Comparison of ENCODE assay signal across 10 cellular contexts in the genomic region with DNA sequence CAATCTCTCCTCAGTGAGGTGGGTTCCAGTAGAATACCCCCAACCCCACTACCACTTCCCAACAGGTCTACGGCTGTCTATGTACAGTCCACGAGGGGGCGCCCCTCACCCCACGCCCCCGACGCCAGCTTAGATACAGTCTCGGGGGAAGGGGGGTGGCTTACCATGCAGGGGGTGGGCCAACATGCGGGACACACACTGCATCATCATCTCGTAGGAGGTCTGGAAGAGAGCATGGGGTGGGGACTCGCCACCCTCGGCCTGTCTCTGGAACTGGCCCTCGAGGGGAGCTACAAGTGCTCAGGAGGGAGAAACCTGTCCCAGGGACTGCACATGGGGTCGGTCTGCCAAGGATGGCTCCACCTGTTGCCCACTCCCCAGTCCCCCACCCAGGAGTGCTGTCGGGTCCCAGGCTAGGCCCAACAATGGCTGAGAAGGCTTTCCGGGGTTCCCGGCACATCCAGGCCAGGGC. TPM values are rescaled to one million over a fixed set of nuclear protein-coding genes. Genes with fewer than 3 reads are reported as not detected.
DNase-seq lines count a peak whose midpoint lies in the region; TF ChIP-seq lines count a peak whose summit lies in the region.
"Had no signal": no experiment of that assay in that cellular context is flagged by ENCODE, and none has a peak within 500 bp of the region (broad histone marks: within the 10 kb centered on the region; RNA-seq: fewer than 3 reads in every experiment).

No MANE protein-coding gene starts in this region.

- H3K4me1 ChIP-seq in hepatocyte (ENCODE audit: insufficient read depth): no peaks in the 10 kb centered on the region
- H3K4me1 ChIP-seq: Caco-2 had no signal

- H3K27me3 ChIP-seq in hepatocyte: no peaks in the 10 kb centered on the region

- H3K4me2 ChIP-seq in hepatocyte: no peak overlapping the region

- TF ChIP-seq CTCF in VCaP (conservative IDR thresholded peaks at IDR 0.05) (peak; percentile 30; the same call in 1 of the 2 replicates), hepatocyte (IDR thresholded peaks at IDR 0.05; ENCODE audit: poor library complexity) (peak; percentile 16), type B pancreatic cell (conservative IDR thresholded peaks at IDR 0.05) (peak; percentile 56)

- H3K4me3 Mint-ChIP-seq in type B pancreatic cell: no peak overlapping the region
- H3K4me3 Mint-ChIP-seq: T-helper 1 cell treated with Interleukin-12 subunit alpha and Interleukin-12 subunit beta and Interleukin-4 antibody, amounts not matched to agents 30 μg/mL and 1 μg/mL, for 36 hours had no signal

- peaks cover 23% of the 10 kb centered on the region for H3K36me3 Mint-ChIP-seq in type B pancreatic cell

- H3K27ac Mint-ChIP-seq in type B pancreatic cell: no peak overlapping the region
- H3K27ac Mint-ChIP-seq: T-helper 1 cell treated with Interleukin-12 subunit alpha and Interleukin-12 subunit beta and Interleukin-4 antibody, amounts not matched to agents 30 μg/mL and 1 μg/mL, for 36 hours had no signal

- peak; percentile 68 for DNase-seq in activated effector memory CD4-positive, alpha-beta T cell treated with anti-CD3 and anti-CD28 coated beads, Interleukin-2, amount 50 U/mL, for 16 hours
- DNase-seq in activated effector memory CD4-positive, alpha-beta T cell treated with Interleukin-2 at 50 U/mL for 16 hours: no peak
- DNase-seq in hepatocyte (ENCODE audit: low spot score): no peak
- no peak for DNase-seq in type B pancreatic cell (ENCODE audit: extremely low spot score, unreplicated experiment)
- no peak for DNase-seq in activated CD4-positive, CD25-positive, alpha-beta regulatory T cell treated with anti-CD3 and anti-CD28 coated beads, Interleukin-2, amount 50 U/mL, for 72 hours
- DNase-seq in stimulated activated naive CD4-positive, alpha-beta T cell (lab: John Stamatoyannopoulos, UW): no peak
- no peak for DNase-seq in UCSD-AML1 (lab: John Stamatoyannopoulos, UW; ENCODE audit: unreplicated experiment)
- DNase-seq: Caco-2 had no signal

- peaks cover 36% of the 10 kb centered on the region for H3K79me2 ChIP-seq in hepatocyte

- no peaks in the 10 kb centered on the region for H3K9me2 ChIP-seq in hepatocyte (replicated peaks; ENCODE audit: insufficient read depth)

- H3K27ac ChIP-seq in VCaP: no peak overlapping the region
- H3K27ac ChIP-seq in hepatocyte: no peak overlapping the region

- H3K4me3 ChIP-seq in hepatocyte: no peak overlapping the region

- H4K20me1 ChIP-seq in hepatocyte (ENCODE audit: insufficient read depth, poor library complexity, severe bottlenecking): peaks cover 31% of the 10 kb centered on the region

- H3K9me3 ChIP-seq in hepatocyte (ENCODE audit: low read depth): no peaks in the 10 kb centered on the region
- H3K9me3 ChIP-seq: Caco-2 had no signal

- H3K4me1 Mint-ChIP-seq in type B pancreatic cell (ENCODE audit: unreplicated experiment): peaks cover 24% of the 10 kb centered on the region

- 94% methylated on average over 13 of the region's 16 CpGs for WGBS in hepatocyte (ENCODE audit: low lambda C conversion rate, missing lambda C conversion rate)

- H3K27me3 Mint-ChIP-seq in type B pancreatic cell: no peaks in the 10 kb centered on the region

- H2AFZ ChIP-seq in hepatocyte: no peak overlapping the region

- H3K36me3 ChIP-seq in hepatocyte (replicated peaks; ENCODE audit: insufficient read depth, low read depth): peaks cover 7% of the 10 kb centered on the region

- no peaks in the 10 kb centered on the region for H3K9me3 Mint-ChIP-seq in type B pancreatic cell
- H3K9me3 Mint-ChIP-seq: T-helper 1 cell treated with Interleukin-12 subunit alpha and Interleukin-12 subunit beta and Interleukin-4 antibody, amounts not matched to agents 30 μg/mL and 1 μg/mL, for 36 hours had no signal

RNA-seq across cellular contexts. Expression of a gene that starts 8.5 kb away (rescaled TPM):
- 184 and 203 TPM in 2 replicates for total RNA-seq in hepatocyte
- 359 and 395 TPM in 2 replicates for polyA plus RNA-seq in hepatocyte
- total RNA-seq in type B pancreatic cell (ENCODE audit: low replicate concordance): 163 and 184 TPM in 2 replicates

RNA-seq across cellular contexts. Expression of a gene that starts 23.0 kb away (rescaled TPM):
- total RNA-seq in hepatocyte: not detected in 2 replicates
- polyA plus RNA-seq in hepatocyte: 0.28 TPM in 1 of 2 replicates, not detected in the other
- total RNA-seq in type B pancreatic cell (ENCODE audit: low replicate concordance): not detected in 2 replicates
- total RNA-seq: Caco-2 had no signal

RNA-seq across cellular contexts. Expression of a gene that starts 27.9 kb away (rescaled TPM):
- 2.5 and 4.6 TPM in 2 replicates for total RNA-seq in hepatocyte
- 3.7 and 5.2 TPM in 2 replicates for polyA plus RNA-seq in hepatocyte
- 0.10 TPM in 1 of 2 replicates, not detected in the other for total RNA-seq in type B pancreatic cell (ENCODE audit: low replicate concordance)
- total RNA-seq: Caco-2 had no signal
